In genomic region chr13:46145950-46146349, GRCh38 we compare ENCODE assay signal across 26 cellular contexts. TPM values are rescaled to one million over a fixed set of nuclear protein-coding genes. Genes with fewer than 3 reads are reported as not detected.
"Had no signal": no experiment of that assay in that cellular context is flagged by ENCODE, and none has a peak within 500 bp of the region (broad histone marks: within the 10 kb centered on the region; RNA-seq: fewer than 3 reads in every experiment).

No MANE protein-coding gene starts in this region.

- H3K4me3 ChIP-seq: coronary artery, heart left ventricle, mucosa of descending colon, stomach, thoracic aorta, transverse colon had no signal

- H3K27me3 Mint-ChIP-seq: naive thymus-derived CD8-positive, alpha-beta T cell had no signal

- H3K9me3 Mint-ChIP-seq: naive thymus-derived CD8-positive, alpha-beta T cell had no signal

- H3K4me3 Mint-ChIP-seq: naive thymus-derived CD8-positive, alpha-beta T cell had no signal

- ATAC-seq: heart left ventricle; mucosa of descending colon; naive thymus-derived CD8-positive, alpha-beta T cell; sciatic nerve had no signal

- H3K27me3 ChIP-seq: stomach, transverse colon had no signal

- H3K4me1 ChIP-seq: heart left ventricle, transverse colon had no signal

- H3K9me3 ChIP-seq: heart left ventricle, mucosa of descending colon, stomach, thoracic aorta, transverse colon had no signal

- DNase-seq: effector CD8-positive, alpha-beta T cell; foreskin melanocyte; heart left ventricle; hippocampal formation; mucosa of descending colon; naive thymus-derived CD8-positive, alpha-beta T cell; posterior cingulate gyrus; stimulated activated CD4-positive, alpha-beta T cell treated with anti-CD3 and anti-CD28 coated beads, Interleukin-2, amount 100 ng/mL, for 24 hours; stimulated activated CD4-positive, alpha-beta T cell treated with anti-CD3 and anti-CD28 coated beads, Interleukin-4, amount 100 ng/mL, for 4 hours; stimulated activated naive CD4-positive, alpha-beta T cell; stomach; substantia nigra; transverse colon had no signal

- H3K27ac ChIP-seq: coronary artery, heart left ventricle, stomach, thoracic aorta, transverse colon had no signal

- H3K36me3 ChIP-seq: thoracic aorta, transverse colon had no signal

RNA-seq across cellular contexts. Expression of gene LCP1, which starts 36.0 kb away (rescaled TPM):
- total RNA-seq: lung microvascular endothelial cell, osteocyte had no signal

RNA-seq across cellular contexts. Expression of gene CPB2, which starts 41.1 kb away (rescaled TPM):
- total RNA-seq: glomerular endothelial cell; heart left ventricle; kidney epithelial cell; lung microvascular endothelial cell; mesenteric fat pad; mucosa of descending colon; naive thymus-derived CD8-positive, alpha-beta T cell; osteocyte; pulmonary artery endothelial cell; sciatic nerve; skeletal muscle tissue; thoracic aorta; transverse colon; ureter had no signal
- polyA plus RNA-seq: esophagus, heart left ventricle, neural cell, stomach had no signal
